ENCODE assay signal across 28 cellular contexts in genomic region chrX:23392195-23392594, GRCh38. TPM values are rescaled to one million over a fixed set of nuclear protein-coding genes. Genes with fewer than 3 reads are reported as not detected.
"Had no signal": no experiment of that assay in that cellular context is flagged by ENCODE, and none has a peak within 500 bp of the region (broad histone marks: within the 10 kb centered on the region; RNA-seq: fewer than 3 reads in every experiment).

No MANE protein-coding gene starts in this region.

- H3K4me3 ChIP-seq: left ventricle myocardium inferior, lung, ovary, right atrium auricular region, skin epidermis, spleen, suprapubic skin, thoracic aorta, tibial artery, upper lobe of right lung had no signal

- H3K4me3 Mint-ChIP-seq: immature natural killer cell; mesothelial cell of epicardium; naive thymus-derived CD4-positive, alpha-beta T cell; natural killer cell treated with Interleukin-12 subunit alpha and Interleukin-12 subunit beta and Interleukin-15 and Interleukin-18, amount 100 ng/mL, for 72 hours; stimulated activated effector memory CD8-positive, alpha-beta T cell treated with anti-CD3 and anti-CD28 coated beads, Interleukin-12 subunit alpha, Interleukin-12 subunit beta, amount 100 ng/mL, for 72 hours; stimulated activated naive CD8-positive, alpha-beta T cell treated with anti-CD3 and anti-CD28 coated beads, Interleukin-15, Interleukin-2, amounts not matched to agents 100 ng/mL and 50 ng/mL, for 24 hours had no signal

- H3K27me3 ChIP-seq: ovary, right atrium auricular region, spleen, suprapubic skin, tibial artery, upper lobe of right lung had no signal

- H3K4me1 Mint-ChIP-seq: immature natural killer cell; naive thymus-derived CD4-positive, alpha-beta T cell; stimulated activated effector memory CD8-positive, alpha-beta T cell treated with anti-CD3 and anti-CD28 coated beads, Interleukin-12 subunit alpha, Interleukin-12 subunit beta, amount 100 ng/mL, for 72 hours had no signal

- H3K4me1 ChIP-seq: left ventricle myocardium inferior, right atrium auricular region, spleen, suprapubic skin, upper lobe of right lung had no signal

- H3K36me3 Mint-ChIP-seq: immature natural killer cell; naive thymus-derived CD4-positive, alpha-beta T cell; natural killer cell treated with Interleukin-12 subunit alpha and Interleukin-12 subunit beta and Interleukin-15 and Interleukin-18, amount 100 ng/mL, for 72 hours; stimulated activated effector memory CD8-positive, alpha-beta T cell treated with anti-CD3 and anti-CD28 coated beads, Interleukin-12 subunit alpha, Interleukin-12 subunit beta, amount 100 ng/mL, for 72 hours had no signal

- H3K27ac Mint-ChIP-seq: immature natural killer cell; mesothelial cell of epicardium; naive thymus-derived CD4-positive, alpha-beta T cell; natural killer cell treated with Interleukin-12 subunit alpha and Interleukin-12 subunit beta and Interleukin-15 and Interleukin-18, amount 100 ng/mL, for 72 hours; progenitor cell of endocrine pancreas; stimulated activated effector memory CD8-positive, alpha-beta T cell treated with anti-CD3 and anti-CD28 coated beads, Interleukin-12 subunit alpha, Interleukin-12 subunit beta, amount 100 ng/mL, for 72 hours; stimulated activated naive CD8-positive, alpha-beta T cell treated with anti-CD3 and anti-CD28 coated beads, Interleukin-15, Interleukin-2, amounts not matched to agents 100 ng/mL and 50 ng/mL, for 24 hours had no signal

- DNase-seq: hypothalamus; immature natural killer cell; kidney; left ventricle myocardium inferior; mesendoderm; naive thymus-derived CD4-positive, alpha-beta T cell; ovary; spleen; stimulated activated CD4-positive, alpha-beta T cell treated with anti-CD3 and anti-CD28 coated beads, Interleukin-4, amount 100 ng/mL, for 24 hours; stimulated activated naive CD4-positive, alpha-beta T cell; tibial artery; trophoblast cell; upper lobe of right lung had no signal

- H3K9me3 Mint-ChIP-seq: immature natural killer cell; natural killer cell treated with Interleukin-12 subunit alpha and Interleukin-12 subunit beta and Interleukin-15 and Interleukin-18, amount 100 ng/mL, for 72 hours; stimulated activated effector memory CD8-positive, alpha-beta T cell treated with anti-CD3 and anti-CD28 coated beads, Interleukin-12 subunit alpha, Interleukin-12 subunit beta, amount 100 ng/mL, for 72 hours; stimulated activated naive CD8-positive, alpha-beta T cell treated with anti-CD3 and anti-CD28 coated beads, Interleukin-15, Interleukin-2, amounts not matched to agents 100 ng/mL and 50 ng/mL, for 24 hours had no signal

- H3K9me3 ChIP-seq: left ventricle myocardium inferior, ovary, right atrium auricular region, spleen, suprapubic skin, thoracic aorta, tibial artery, upper lobe of right lung had no signal

- H3K36me3 ChIP-seq: left ventricle myocardium inferior, ovary, right atrium auricular region, spleen, suprapubic skin, thoracic aorta, tibial artery, upper lobe of right lung had no signal

- ATAC-seq: naive thymus-derived CD4-positive, alpha-beta T cell; natural killer cell treated with Interleukin-12 subunit alpha and Interleukin-12 subunit beta and Interleukin-15 and Interleukin-18, amount 100 ng/mL, for 72 hours; sciatic nerve; stimulated activated effector memory CD8-positive, alpha-beta T cell treated with anti-CD3 and anti-CD28 coated beads, Interleukin-12 subunit alpha, Interleukin-12 subunit beta, amount 100 ng/mL, for 72 hours; upper lobe of right lung had no signal

- H3K27me3 Mint-ChIP-seq: naive thymus-derived CD4-positive, alpha-beta T cell; progenitor cell of endocrine pancreas had no signal

- FAIRE-seq: islet of Langerhans, kidney, urothelium cell line had no signal

- H3K27ac ChIP-seq: left ventricle myocardium inferior, ovary, right atrium auricular region, skin epidermis, spleen, suprapubic skin, thoracic aorta, tibial artery, upper lobe of right lung had no signal

RNA-seq across cellular contexts. Expression of gene PTCHD1, which starts 57.5 kb away (rescaled TPM):
- total RNA-seq: naive thymus-derived CD4-positive, alpha-beta T cell; natural killer cell treated with Interleukin-12 subunit alpha and Interleukin-12 subunit beta and Interleukin-15 and Interleukin-18, amount 100 ng/mL, for 72 hours; pulmonary artery endothelial cell; renal cortical epithelial cell had no signal
- polyA plus RNA-seq: immature natural killer cell; naive thymus-derived CD4-positive, alpha-beta T cell had no signal
